Comparison of ENCODE assay signal across 24 cellular contexts in the genomic region with DNA sequence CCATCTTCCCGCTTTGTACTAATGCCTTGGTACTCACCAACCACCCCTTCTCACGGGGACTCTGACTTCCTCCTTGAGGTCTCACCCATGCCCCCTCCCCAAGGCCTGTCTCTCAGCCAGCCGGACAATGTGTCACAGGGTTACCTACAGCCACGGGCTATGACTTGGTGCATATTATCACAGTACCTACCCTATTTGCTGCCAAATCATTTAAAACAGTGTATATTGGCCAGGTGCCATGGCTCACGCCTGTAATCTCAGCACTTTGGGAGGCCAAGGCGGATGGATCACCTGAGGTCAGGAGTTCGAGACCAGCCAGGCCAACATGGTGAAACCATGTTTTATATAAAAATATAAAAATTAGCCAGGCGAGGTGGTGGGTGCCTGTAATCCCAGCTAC.
"Had no signal": no experiment of that assay in that cellular context is flagged by ENCODE, and none has a peak within 500 bp of the region (broad histone marks: within the 10 kb centered on the region; RNA-seq: fewer than 3 reads in every experiment).

No MANE protein-coding gene starts in this region.

- H3K27me3 ChIP-seq: MG63, Peyer's patch, SJCRH30 had no signal

- H3K9me3 ChIP-seq: MG63, Peyer's patch, SJCRH30 had no signal

- H3K4me3 ChIP-seq: MG63, PC-9, Peyer's patch, SJCRH30 had no signal

- DNase-seq: Karpas-422, KG1, MG63, NCI-H1092, NCI-H1105 treated with DMSO at 0.1 percent for 48 hours, NCI-H1417 treated with DMSO at 0.1 percent for 48 hours, NCI-H146, NCI-H1694 treated with DMSO at 0.1 percent for 48 hours, NCI-H1930, NCI-H2107, NCI-H2227 treated with DMSO at 0.1 percent for 48 hours, NCI-H524, NCI-H526 treated with DMSO at 0.1 percent for 48 hours, NCI-H774, OCI-M1, PC-9, Peyer's patch, SHP77 treated with DMSO at 0.1 percent for 48 hours, SJCRH30, T-helper 1 cell had no signal

- H3K4me2 ChIP-seq: PC-9 had no signal

- H3K27ac ChIP-seq: HL-60, PC-9, Peyer's patch, SJCRH30 had no signal

- ATAC-seq: Right ventricle myocardium inferior, SK-N-SH treated with all-trans-retinoic acid at 6 μM for 48 hours had no signal

- FAIRE-seq: HTR-8/SVneo had no signal

- H2AFZ ChIP-seq: PC-9 had no signal

- H3K36me3 ChIP-seq: MG63, Peyer's patch, SJCRH30 had no signal
